8 cellular contexts compared by ENCODE assay signal in genomic region chr2:218979846-218980738, GRCh38. TPM values are rescaled to one million over a fixed set of nuclear protein-coding genes. Genes with fewer than 3 reads are reported as not detected.
A peak's percentile ranks its signal among the peaks of the same experiment; 100 is the strongest.
DNase-seq lines count a peak whose midpoint lies in the region; ATAC-seq and TF ChIP-seq lines count a peak whose summit lies in the region.

No MANE protein-coding gene starts in this region.

- H3K27me3 ChIP-seq in liver (ENCODE audit: control insufficient read depth in 4 of 4, insufficient read depth in 4 of 4, low read length in 3 of 4) = peaks cover 7 to 18% (median 12%) of the 10 kb centered on the region in 4 donors

- peaks cover 5 to 30% (median 16%) of the 10 kb centered on the region in 4 donors for H3K4me1 ChIP-seq in liver (ENCODE audit: control insufficient read depth in 4 of 4, insufficient read depth in 4 of 4, low read length in 3 of 4)

- H3K27me3 Mint-ChIP-seq in activated CD4-positive, alpha-beta T cell treated with anti-CD3 and anti-CD28 coated beads, Interleukin-2, amount 10 ng/mL, durations not matched to agents 7 days and 5 days = peaks cover 75% of the 10 kb centered on the region

- H3K4me3 Mint-ChIP-seq in activated CD4-positive, alpha-beta T cell treated with anti-CD3 and anti-CD28 coated beads, Interleukin-2, amount 10 ng/mL, durations not matched to agents 7 days and 5 days = no peak overlapping the region

- no peak overlapping the region for H3K9ac ChIP-seq in liver (ENCODE audit: low read depth in 1 of 2, low read length in 2 of 2)

- H3K36me3 ChIP-seq in liver (ENCODE audit: control insufficient read depth in 4 of 4, insufficient read depth in 3 of 4, low read depth in 1 of 4, low read length in 3 of 4) = no peaks in the 10 kb centered on the region

- peak; percentile 95 for ATAC-seq in HG03439 (IDR thresholded peaks at IDR 0.05; ENCODE audit: unreplicated experiment)

- no peak overlapping the region for H3K27ac ChIP-seq in liver (ENCODE audit: low read depth in 1 of 2, low read length in 2 of 2)

- H3K27ac Mint-ChIP-seq in activated CD4-positive, alpha-beta T cell treated with anti-CD3 and anti-CD28 coated beads, Interleukin-2, amount 10 ng/mL, durations not matched to agents 7 days and 5 days = peak overlapping the region; percentile 36

- WGBS in liver = 5% methylated on average over 39 of the region's 39 CpGs

- no peaks in the 10 kb centered on the region for H3K9me3 Mint-ChIP-seq in activated CD4-positive, alpha-beta T cell treated with anti-CD3 and anti-CD28 coated beads, Interleukin-2, amount 10 ng/mL, durations not matched to agents 7 days and 5 days

- H3K9me3 ChIP-seq in liver (ENCODE audit: control insufficient read depth in 4 of 4, low read length in 3 of 4) = no peaks in the 10 kb centered on the region

- POLR2A ChIA-PET in activated CD4-positive, alpha-beta T cell treated with anti-CD3 and anti-CD28 coated beads, Interleukin-2, amount 10 ng/mL, durations not matched to agents 7 days and 5 days (lab: Charles Lee) = no interaction called here

- peak; percentile 78 for TF ChIP-seq CTCF in liver (IDR thresholded peaks at IDR 0.05; ENCODE audit: low read depth, low read length, missing input control)

- CTCF ChIA-PET in activated CD4-positive, alpha-beta T cell treated with anti-CD3 and anti-CD28 coated beads, Interleukin-2, amount 10 ng/mL, durations not matched to agents 7 days and 5 days (lab: Charles Lee) = interaction anchor here (0.5 to 3.3 kb wide), 34 partner anchors 11 to 494 kb away, joined by 3 to 18 read pairs (median 4); partner anchors contain the start of genes CRYBA2, IHH and WNT10A

- peaks cover 1% of the 10 kb centered on the region for H3K36me3 Mint-ChIP-seq in activated CD4-positive, alpha-beta T cell treated with anti-CD3 and anti-CD28 coated beads, Interleukin-2, amount 10 ng/mL, durations not matched to agents 7 days and 5 days (ENCODE audit: low read depth)

- H3K4me1 Mint-ChIP-seq in activated CD4-positive, alpha-beta T cell treated with anti-CD3 and anti-CD28 coated beads, Interleukin-2, amount 10 ng/mL, durations not matched to agents 7 days and 5 days = peaks cover 18% of the 10 kb centered on the region

- DNase-seq in C1 segment of cervical spinal cord (lab: John Stamatoyannopoulos, UW) = peak in 11 of 14 donors; percentile 4 to 61 (median 40)
- peak; percentile 83 for DNase-seq in GM19240 (ENCODE audit: insufficient read length, low spot score)
- DNase-seq in NCI-H524 (lab: John Stamatoyannopoulos, UW) = peak; percentile 86 to 93
- peak; percentile 82 for DNase-seq in activated CD4-positive, alpha-beta T cell treated with anti-CD3 and anti-CD28 coated beads, Interleukin-2, amount 10 ng/mL, durations not matched to agents 7 days and 5 days
- peak; percentile 65 for DNase-seq in dedifferentiated amniotic fluid mesenchymal stem cell (ENCODE audit: extremely low spot score)
- DNase-seq in stimulated activated CD4-positive, alpha-beta T cell treated with anti-CD3 and anti-CD28 coated beads, TNF-alpha, amount 100 ng/mL, for 24 hours (ENCODE audit: low read depth in 3 of 3) = peak; percentile 73 to 85 (median 76)

- TF ChIP-seq RAD21 in liver (IDR thresholded peaks at IDR 0.05) = peak; percentile 81 to 85

- no peak overlapping the region for H3K4me3 ChIP-seq in liver (ENCODE audit: low read depth in 1 of 3, low read length in 3 of 3)

TF ChIP-seq in liver, 16 proteins besides CTCF, POLR2A, EP300 and RAD21:
- no peak for TF ChIP-seq SP1 (IDR thresholded peaks at IDR 0.05)
- TF ChIP-seq HNF4A (conservative IDR thresholded peaks at IDR 0.05) = peak in 1 of 2 donors; percentile 23
TF ChIP-seq in liver: peak in this region for 1.

RNA-seq across cellular contexts. Expression of gene FEV, which starts 4.9 kb away (rescaled TPM):
- total RNA-seq in activated CD4-positive, alpha-beta T cell treated with anti-CD3 and anti-CD28 coated beads, Interleukin-2, amount 10 ng/mL, durations not matched to agents 7 days and 5 days = not detected
- not detected for total RNA-seq in liver
- polyA plus RNA-seq in liver = not detected

RNA-seq across cellular contexts. Expression of gene CRYBA2, which starts 13.1 kb away (rescaled TPM):
- not detected for total RNA-seq in activated CD4-positive, alpha-beta T cell treated with anti-CD3 and anti-CD28 coated beads, Interleukin-2, amount 10 ng/mL, durations not matched to agents 7 days and 5 days
- total RNA-seq in liver = not detected
- polyA plus RNA-seq in liver = not detected

RNA-seq across cellular contexts. Expression of gene CDK5R2, which starts 20.6 kb away (rescaled TPM):
- total RNA-seq in activated CD4-positive, alpha-beta T cell treated with anti-CD3 and anti-CD28 coated beads, Interleukin-2, amount 10 ng/mL, durations not matched to agents 7 days and 5 days = not detected
- not detected for total RNA-seq in liver
- polyA plus RNA-seq in liver = not detected
